In the genomic region with DNA sequence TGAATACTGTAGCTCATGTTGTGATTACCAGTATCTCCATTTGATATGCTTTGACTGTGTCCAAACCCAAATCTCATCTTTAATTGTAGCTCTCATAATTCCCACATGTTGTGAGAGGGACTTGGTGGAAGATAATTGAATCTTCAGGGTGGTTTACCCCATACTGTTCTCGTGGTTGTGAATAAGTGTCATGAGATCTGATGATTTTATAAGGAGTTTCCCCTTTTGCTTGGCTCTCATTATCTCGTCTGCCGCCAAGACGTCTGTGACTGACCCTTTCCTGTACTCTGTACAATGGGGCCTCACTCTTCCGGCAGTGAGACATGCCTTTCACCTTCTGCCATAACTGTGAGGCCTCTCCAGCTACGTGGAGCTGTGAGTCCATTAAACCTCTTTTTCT, we compare ENCODE assay signal across 11 cellular contexts. TPM values are rescaled to one million over a fixed set of nuclear protein-coding genes. Genes with fewer than 3 reads are reported as not detected.
A peak's percentile ranks its signal among the peaks of the same experiment; 100 is the strongest.
DNase-seq lines count a peak whose midpoint lies in the region; ATAC-seq and TF ChIP-seq lines count a peak whose summit lies in the region.
"Had no signal": no experiment of that assay in that cellular context is flagged by ENCODE, and none has a peak within 500 bp of the region (broad histone marks: within the 10 kb centered on the region; RNA-seq: fewer than 3 reads in every experiment).

No MANE protein-coding gene starts in this region.

- DNase-seq in GM12865 (ENCODE audit: low read depth), result peak; percentile 76
- DNase-seq in MV-4-11 (lab: John Stamatoyannopoulos, UW), result peak; percentile 32
- peak; percentile 73 for DNase-seq in brain microvascular endothelial cell
- DNase-seq in neural progenitor cell (ENCODE audit: low spot score), result no peak
- DNase-seq in NAMALWA (ENCODE audit: low spot score), result no peak
- DNase-seq in effector memory CD8-positive, alpha-beta T cell, result no peak
- no peak for DNase-seq in tibial nerve (ENCODE audit: low spot score in 2 of 2)
- no peak for DNase-seq in SHP77 treated with DMSO at 0.1 percent for 48 hours (lab: John Stamatoyannopoulos, UW)
- DNase-seq: left cardiac atrium, NCI-H187 treated with DMSO at 0.1 percent for 48 hours, T-helper 2 cell had no signal

- TF ChIP-seq CTCF in GM12865 (IDR thresholded peaks at IDR 0.05; ENCODE audit: insufficient read depth, low read depth, low read length, missing control alignments) (no peak), brain microvascular endothelial cell (IDR thresholded peaks at IDR 0.05; ENCODE audit: low read depth, low read length, missing control alignments) (no peak), neural progenitor cell (IDR thresholded peaks at IDR 0.05) (no peak), tibial nerve (IDR thresholded peaks at IDR 0.05) (no peak)

- WGBS in tibial nerve, 2 donors, result 65 to 71% methylated on average over 6 of the region's 6 CpGs

- H3K9me3 ChIP-seq in neural progenitor cell (ENCODE audit: low read depth) (no peaks in the 10 kb centered on the region), tibial nerve (no peaks in the 10 kb centered on the region)

- H3K36me3 Mint-ChIP-seq in neural progenitor cell, result no peaks in the 10 kb centered on the region
- peaks cover 3% of the 10 kb centered on the region for H3K36me3 Mint-ChIP-seq in effector memory CD8-positive, alpha-beta T cell (ENCODE audit: insufficient read depth)

- no peaks in the 10 kb centered on the region for H3K9me3 Mint-ChIP-seq in neural progenitor cell
- H3K9me3 Mint-ChIP-seq in effector memory CD8-positive, alpha-beta T cell, result no peaks in the 10 kb centered on the region

- H3K27ac ChIP-seq in brain microvascular endothelial cell (peak overlapping the region; percentile 86), neural progenitor cell (no peak overlapping the region), tibial nerve (peak overlapping the region in 1 of 4 donors; percentile 23)

- no peak overlapping the region for H3K4me2 ChIP-seq in neural progenitor cell

- in situ Hi-C loops in brain microvascular endothelial cell (cut with HindIII; ENCODE audit: low pct_ligation_motif_present, low sequenced_read_pairs), result no loop called here

- peak overlapping the region; percentile 10 for H3K27ac Mint-ChIP-seq in neural progenitor cell
- no peak overlapping the region for H3K27ac Mint-ChIP-seq in effector memory CD8-positive, alpha-beta T cell

- peaks cover 2% of the 10 kb centered on the region for H3K27me3 Mint-ChIP-seq in neural progenitor cell (ENCODE audit: insufficient read depth, low read depth)
- peaks cover 6 to 15% of the 10 kb centered on the region in 2 donors for H3K27me3 Mint-ChIP-seq in effector memory CD8-positive, alpha-beta T cell

- peak in 1 of 2 donors; percentile 45 for TF ChIP-seq EP300 in tibial nerve (IDR thresholded peaks at IDR 0.05)

- ATAC-seq in effector memory CD8-positive, alpha-beta T cell (replicated peaks), result no peak

- no peak overlapping the region for H3K9ac ChIP-seq in neural progenitor cell

- H3K4me3 Mint-ChIP-seq in neural progenitor cell, result no peak overlapping the region
- no peak overlapping the region for H3K4me3 Mint-ChIP-seq in effector memory CD8-positive, alpha-beta T cell

- TF ChIP-seq POLR2A in tibial nerve (IDR thresholded peaks at IDR 0.05), result peak in 1 of 2 donors; percentile 13

- H2AFZ ChIP-seq in neural progenitor cell (replicated peaks), result no peak overlapping the region

- peaks cover 3% of the 10 kb centered on the region for H3F3A ChIP-seq in neural progenitor cell (ENCODE audit: low read depth)

- H3K4me3 ChIP-seq in GM12865 (ENCODE audit: low read depth, low read length) (peak overlapping the region; percentile 41), brain microvascular endothelial cell (ENCODE audit: low read depth, low read length) (no peak overlapping the region), neural progenitor cell (no peak overlapping the region), tibial nerve (no peak overlapping the region)

- no peaks in the 10 kb centered on the region for H3K36me3 ChIP-seq in brain microvascular endothelial cell (replicated peaks)
- H3K36me3 ChIP-seq in neural progenitor cell, result no peaks in the 10 kb centered on the region
- H3K36me3 ChIP-seq in tibial nerve, result no peaks in the 10 kb centered on the region

- H3K27me3 ChIP-seq in brain microvascular endothelial cell (replicated peaks) (no peaks in the 10 kb centered on the region), neural progenitor cell (no peaks in the 10 kb centered on the region), tibial nerve (no peaks in the 10 kb centered on the region)

- H3K79me2 ChIP-seq in neural progenitor cell (ENCODE audit: low read depth), result peaks cover 96% of the 10 kb centered on the region

- H3K4me1 Mint-ChIP-seq in neural progenitor cell, result peaks cover 41% of the 10 kb centered on the region
- H3K4me1 Mint-ChIP-seq in effector memory CD8-positive, alpha-beta T cell (ENCODE audit: low read depth in 2 of 2), result peaks cover 0 to 3% of the 10 kb centered on the region in 2 donors

- H4K20me1 ChIP-seq in neural progenitor cell (ENCODE audit: low read depth), result peaks cover 93% of the 10 kb centered on the region

- H3K4me1 ChIP-seq in neural progenitor cell (peaks cover 28% of the 10 kb centered on the region), tibial nerve (peaks cover 0 to 59% (median 28%) of the 10 kb centered on the region in 4 donors)

RNA-seq across cellular contexts. Expression of gene TRIO, which starts 59.3 kb away (rescaled TPM):
- total RNA-seq in neural progenitor cell (ENCODE audit: low replicate concordance) (76.3 and 84.7 TPM in 2 replicates), tibial nerve (100 to 1,000 TPM; 290 to 370 (median 346) TPM)

Comparison
In these comparisons a context has a peak if more than half of its experiments do, and no peak if none do; other contexts are left out.
1. DNase-seq: peak in GM12865 (single experiment), MV-4-11 (single experiment) and brain microvascular endothelial cell (single experiment); none in neural progenitor cell (single experiment), NAMALWA (single experiment), effector memory CD8-positive, alpha-beta T cell (0 of 3), tibial nerve (0 of 2) and SHP77 treated with DMSO at 0.1 percent for 48 hours (single experiment).